ENCODE assay signal across 12 cellular contexts in the genomic region with DNA sequence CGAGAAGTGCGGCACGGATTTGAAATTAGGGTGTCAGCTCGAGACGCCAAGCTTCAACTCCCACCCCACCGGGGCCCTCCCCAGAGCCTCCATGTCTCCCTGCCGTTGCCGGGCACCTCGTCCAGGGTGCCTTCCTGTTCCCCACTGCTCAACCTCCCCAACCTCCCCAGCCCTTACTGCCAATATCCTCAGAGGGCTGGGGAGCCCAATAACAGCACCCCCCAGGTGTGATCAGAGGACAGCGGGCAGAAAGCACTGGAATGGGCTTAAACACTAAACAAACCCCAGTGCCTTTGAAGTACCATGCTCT.
DNase-seq lines count a peak whose midpoint lies in the region; ATAC-seq and TF ChIP-seq lines count a peak whose summit lies in the region.
"Had no signal": no experiment of that assay in that cellular context is flagged by ENCODE, and none has a peak within 500 bp of the region (broad histone marks: within the 10 kb centered on the region; RNA-seq: fewer than 3 reads in every experiment).

No MANE protein-coding gene starts in this region.

- H2AFZ ChIP-seq in H9 (ENCODE audit: low read length) (no peak overlapping the region), OCI-LY3 (ENCODE audit: low read depth, low read length) (peak overlapping the region; percentile 23)
- H2AFZ ChIP-seq: hepatocyte had no signal

- no peak overlapping the region for H2BK12ac ChIP-seq in H9 (ENCODE audit: insufficient read length, low read depth, low read length)

- H3K36me3 ChIP-seq in OCI-LY3 (replicated peaks; ENCODE audit: low read depth, low read length) (peaks cover 6% of the 10 kb centered on the region), sigmoid colon (no peaks in the 10 kb centered on the region)
- H3K36me3 ChIP-seq: ascending aorta, right lobe of liver had no signal

- H3K23ac ChIP-seq in H9 (ENCODE audit: insufficient read length, low read depth, low read length): no peak overlapping the region

- H3K9me3 ChIP-seq in H9 (ENCODE audit: control insufficient read depth, low read depth, low read length): no peaks in the 10 kb centered on the region
- no peaks in the 10 kb centered on the region for H3K9me3 ChIP-seq in OCI-LY3 (ENCODE audit: insufficient read depth, low read length)
- no peaks in the 10 kb centered on the region for H3K9me3 ChIP-seq in sigmoid colon
- H3K9me3 ChIP-seq: ascending aorta, right lobe of liver had no signal

- H4K91ac ChIP-seq in H9 (ENCODE audit: insufficient read length, low read depth, low read length): no peak overlapping the region

- no peak for TF ChIP-seq EP300 in sigmoid colon (IDR thresholded peaks at IDR 0.05)

- H2BK5ac ChIP-seq in H9 (ENCODE audit: insufficient read length, low read length): no peak overlapping the region

- H3T11ph ChIP-seq in H9 (ENCODE audit: low read length): no peak overlapping the region

- H3K4me1 Mint-ChIP-seq in activated T-cell treated with anti-CD3 and anti-CD28 coated beads, Interleukin-2, amount 50 U/mL, for 72 hours (ENCODE audit: low read depth): peaks cover 12% of the 10 kb centered on the region
- peaks cover 8 to 16% of the 10 kb centered on the region in 2 experiments for H3K4me1 Mint-ChIP-seq in H9

- no peak overlapping the region for H3K27ac Mint-ChIP-seq in activated T-cell treated with anti-CD3 and anti-CD28 coated beads, Interleukin-2, amount 50 U/mL, for 72 hours
- H3K27ac Mint-ChIP-seq in H9: no peak overlapping the region

- no peak overlapping the region for H3K4me2 ChIP-seq in H9 (ENCODE audit: insufficient read depth, insufficient read length, low read length)
- peak overlapping the region; percentile 74 for H3K4me2 ChIP-seq in OCI-LY3 (ENCODE audit: low read length)
- H3K4me2 ChIP-seq: hepatocyte had no signal

- no peak overlapping the region for H2BK15ac ChIP-seq in H9 (ENCODE audit: low read depth, low read length)

- no peaks in the 10 kb centered on the region for H3K9me3 Mint-ChIP-seq in activated T-cell treated with anti-CD3 and anti-CD28 coated beads, Interleukin-2, amount 50 U/mL, for 72 hours
- peaks cover 2 to 4% of the 10 kb centered on the region in 2 experiments; a peak in 3 of 5 replicates for H3K9me3 Mint-ChIP-seq in H9

- H3K36me3 Mint-ChIP-seq in activated T-cell treated with anti-CD3 and anti-CD28 coated beads, Interleukin-2, amount 50 U/mL, for 72 hours (ENCODE audit: insufficient read depth in 2 of 2): peaks cover 2 to 3% of the 10 kb centered on the region in 2 donors
- H3K36me3 Mint-ChIP-seq in H9 (ENCODE audit: insufficient read depth in 1 of 3, low read depth in 3 of 3): peaks cover 0 to 2% (median 0%) of the 10 kb centered on the region in 3 experiments; a peak in 1 of 7 replicates

- H2BK20ac ChIP-seq in H9 (ENCODE audit: low read depth, low read length, poor library complexity, severe bottlenecking): no peak overlapping the region

- intact Hi-C loops in sigmoid colon (cut with DNase I): no loop called here

- no peak overlapping the region for H3K18ac ChIP-seq in H9 (ENCODE audit: insufficient read length, low read depth, low read length)

- H3K4me3 ChIP-seq in OCI-LY3 (ENCODE audit: low read length) (peak overlapping the region; percentile 59), sigmoid colon (no peak overlapping the region)
- H3K4me3 ChIP-seq: ascending aorta, hepatocyte, right lobe of liver had no signal

- TF ChIP-seq POLR2A in sigmoid colon (IDR thresholded peaks at IDR 0.05): no peak

- H3K4me1 ChIP-seq in H9 (ENCODE audit: insufficient read depth, low read length) (no peaks in the 10 kb centered on the region), OCI-LY3 (ENCODE audit: low read length) (peaks cover 46% of the 10 kb centered on the region), sigmoid colon (no peaks in the 10 kb centered on the region)
- H3K4me1 ChIP-seq: ascending aorta, right lobe of liver had no signal

- peak overlapping the region; percentile 14 to 35 for H3K4me3 Mint-ChIP-seq in activated T-cell treated with anti-CD3 and anti-CD28 coated beads, Interleukin-2, amount 50 U/mL, for 72 hours
- H3K4me3 Mint-ChIP-seq in H9: no peak overlapping the region

- H4K20me1 ChIP-seq in H9 (ENCODE audit: control insufficient read depth, insufficient read depth, insufficient read length): no peaks in the 10 kb centered on the region
- H4K20me1 ChIP-seq in OCI-LY3 (ENCODE audit: insufficient read depth, low read length): no peaks in the 10 kb centered on the region

- peaks cover 16% of the 10 kb centered on the region for H3K27me3 Mint-ChIP-seq in activated T-cell treated with anti-CD3 and anti-CD28 coated beads, Interleukin-2, amount 50 U/mL, for 72 hours (ENCODE audit: low read depth)
- H3K27me3 Mint-ChIP-seq in H9 (ENCODE audit: low read depth): peaks cover 6% of the 10 kb centered on the region

- H3K79me2 ChIP-seq in H9 (ENCODE audit: insufficient read depth, low read length) (no peaks in the 10 kb centered on the region), OCI-LY3 (ENCODE audit: low read length) (no peaks in the 10 kb centered on the region)
- H3K79me2 ChIP-seq: hepatocyte had no signal

- H3K27me3 ChIP-seq in H9 (ENCODE audit: insufficient read depth, low read length) (no peaks in the 10 kb centered on the region), OCI-LY3 (ENCODE audit: low read depth, low read length) (no peaks in the 10 kb centered on the region), sigmoid colon (peaks cover 0 to 31% (median 5%) of the 10 kb centered on the region in 3 donors)
- H3K27me3 ChIP-seq: ascending aorta, right lobe of liver had no signal

- H3K56ac ChIP-seq in H9 (ENCODE audit: insufficient read length, low read depth, low read length): no peak overlapping the region

- no peak overlapping the region for H3K14ac ChIP-seq in H9 (ENCODE audit: insufficient read depth, low read length)

- no peak overlapping the region for H3K4ac ChIP-seq in H9 (ENCODE audit: low read depth, low read length)

- no peak overlapping the region for H2AK5ac ChIP-seq in H9 (ENCODE audit: insufficient read length, low read length)

- H4K5ac ChIP-seq in H9 (ENCODE audit: insufficient read length, low read depth, low read length): no peak overlapping the region

- no peak overlapping the region for H2BK120ac ChIP-seq in H9 (ENCODE audit: low read depth, low read length, poor library complexity, severe bottlenecking)

- no peaks in the 10 kb centered on the region for H3K79me1 ChIP-seq in H9 (ENCODE audit: insufficient read depth, low read depth, low read length, poor library complexity, severe bottlenecking)

- H3K23me2 ChIP-seq in H9 (ENCODE audit: insufficient read length, low read depth, low read length, poor library complexity, severe bottlenecking): no peaks in the 10 kb centered on the region

- whole genome bisulfite sequencing in H9 (ENCODE audit: extremely low coverage, insufficient read length, low lambda C conversion rate): no CpG with 5 or more reads among the region's 10 CpGs
- 60 to 82% methylated on average over 10 of the region's 10 CpGs for whole genome bisulfite sequencing in sigmoid colon, 2 donors

- H4K8ac ChIP-seq in H9 (replicated peaks; ENCODE audit: insufficient read length, low read depth, low read length): no peak overlapping the region

- no peak overlapping the region for H3K27ac ChIP-seq in H9 (ENCODE audit: insufficient read length, low read depth, low read length)
- peak overlapping the region; percentile 98 for H3K27ac ChIP-seq in OCI-LY3 (ENCODE audit: low read length)
- no peak overlapping the region for H3K27ac ChIP-seq in sigmoid colon
- H3K27ac ChIP-seq: ascending aorta, hepatocyte, right lobe of liver had no signal

- DNase-seq in activated T-cell treated with anti-CD3 and anti-CD28 coated beads, Interleukin-2, amount 50 U/mL, for 72 hours: no peak
- DNase-seq in activated T-cell treated with anti-CD3 and anti-CD28 coated beads for 4 hours (no peak), H9 (peak; percentile 10), sigmoid colon (peak; percentile 25), DMS 273 (lab: John Stamatoyannopoulos, UW; ENCODE audit: unreplicated experiment) (no peak), NCI-H345 (lab: John Stamatoyannopoulos, UW) (no peak)
- DNase-seq in stimulated activated CD8-positive, alpha-beta memory T cell treated with anti-CD3 and anti-CD28 coated beads, Interleukin-4, amount 100 ng/mL, for 48 hours: no peak
- DNase-seq: NCI-H2227 treated with DMSO at 0.1 percent for 48 hours had no signal

- no peak overlapping the region for H3K9ac ChIP-seq in H9 (ENCODE audit: extremely low read depth, insufficient read length, low read length)
- peak overlapping the region; percentile 75 for H3K9ac ChIP-seq in OCI-LY3 (ENCODE audit: low read length)

- no peak for TF ChIP-seq CTCF in H9 (conservative IDR thresholded peaks at IDR 0.05)
- no peak for TF ChIP-seq CTCF in OCI-LY3 (IDR thresholded peaks at IDR 0.05; ENCODE audit: low read depth, low read length)
- TF ChIP-seq CTCF in sigmoid colon (IDR thresholded peaks at IDR 0.05): no peak

- peak in 1 of 2 donors; percentile 9 for ATAC-seq in activated T-cell treated with anti-CD3 and anti-CD28 coated beads, Interleukin-2, amount 50 U/mL, for 72 hours (replicated peaks in 1 of 2)

Comparison
In these comparisons a context has a peak if more than half of its experiments do, and no peak if none do; other contexts are left out.
1. DNase-seq: peak in H9 (single experiment) and sigmoid colon (single experiment); none in activated T-cell treated with anti-CD3 and anti-CD28 coated beads, Interleukin-2, amount 50 U/mL, for 72 hours (0 of 2), activated T-cell treated with anti-CD3 and anti-CD28 coated beads for 4 hours (single experiment), DMS 273 (single experiment), stimulated activated CD8-positive, alpha-beta memory T cell treated with anti-CD3 and anti-CD28 coated beads, Interleukin-4, amount 100 ng/mL, for 48 hours (single experiment) and NCI-H345 (single experiment).
2. H3K4me3 Mint-ChIP-seq: peak in activated T-cell treated with anti-CD3 and anti-CD28 coated beads, Interleukin-2, amount 50 U/mL, for 72 hours (2 of 2); none in H9 (0 of 2).